ENCODE assay signal across 1 cellular context in genomic region chr10:91705948-91706670, GRCh38.
A peak's percentile ranks its signal among the peaks of the same experiment; 100 is the strongest.
TF ChIP-seq lines count a peak whose summit lies in the region.

No MANE protein-coding gene starts in this region.

TF ChIP-seq in HepG2, 621 proteins besides CTCF, POLR2A, EP300 and RAD21 (continued from another document and continues in another):
- TF ChIP-seq AHDC1 (CRISPR knock-in tag; IDR thresholded peaks at IDR 0.05; ENCODE audit: borderline replicate concordance) (peak; percentile 84), ZNF317 (CRISPR knock-in tag; IDR thresholded peaks at IDR 0.05) (0 out of 2 replicates have a peak, but pooled peaks have one; percentile 18), ASH2L (IDR thresholded peaks at IDR 0.05; ENCODE audit: insufficient read length, low read depth, low read length) (peak; percentile 40), ISX (CRISPR knock-in tag; conservative IDR thresholded peaks at IDR 0.05) (no peak), POGZ (CRISPR knock-in tag; IDR thresholded peaks at IDR 0.05) (peak; percentile 92), MED8 (CRISPR knock-in tag; IDR thresholded peaks at IDR 0.05; ENCODE audit: insufficient replicate concordance) (no peak), SIX4 (CRISPR knock-in tag; IDR thresholded peaks at IDR 0.05) (peak; percentile 65; the same call in 1 of the 2 replicates), ZBTB42 (CRISPR knock-in tag; IDR thresholded peaks at IDR 0.05) (peak; percentile 79; the same call in 1 of the 2 replicates), ZNF281 (CRISPR knock-in tag; IDR thresholded peaks at IDR 0.05; ENCODE audit: borderline replicate concordance) (peak; percentile 22; the same call in 1 of the 2 replicates), HDAC2 (CRISPR knock-in tag; IDR thresholded peaks at IDR 0.05) (0 out of 2 replicates have a peak, but pooled peaks have one; percentile 38), NONO (IDR thresholded peaks at IDR 0.05) (no peak), NONO (CRISPR knock-in tag; conservative IDR thresholded peaks at IDR 0.05) (peak; percentile 43; the same call in 1 of the 2 replicates), ZNF644 (CRISPR knock-in tag; IDR thresholded peaks at IDR 0.05; ENCODE audit: low read depth) (peak; percentile 82), RARA (CRISPR knock-in tag; IDR thresholded peaks at IDR 0.05) (peak; percentile 96), ZUFSP (CRISPR knock-in tag; IDR thresholded peaks at IDR 0.05; ENCODE audit: borderline replicate concordance) (no peak), ESRRA (CRISPR knock-in tag; IDR thresholded peaks at IDR 0.05; ENCODE audit: low read depth) (peak; percentile 87; the same call in 1 of the 2 replicates), KDM1A (CRISPR knock-in tag; IDR thresholded peaks at IDR 0.05) (peak; percentile 79; the same call in 1 of the 2 replicates), RFX5 (IDR thresholded peaks at IDR 0.05; ENCODE audit: low read depth, low read length) (no peak), ZNF275 (CRISPR knock-in tag; IDR thresholded peaks at IDR 0.05; ENCODE audit: borderline replicate concordance) (no peak), PRDM10 (CRISPR knock-in tag; IDR thresholded peaks at IDR 0.05; ENCODE audit: low read depth) (no peak), HNF4G (IDR thresholded peaks at IDR 0.05; ENCODE audit: borderline replicate concordance, low read depth, low read length) (peak; percentile 92), HNF4G (CRISPR knock-in tag; IDR thresholded peaks at IDR 0.05; ENCODE audit: borderline replicate concordance, low read depth) (peak; percentile 85), GATAD2A (CRISPR knock-in tag; IDR thresholded peaks at IDR 0.05) (peak; percentile 76), ZNF672 (CRISPR knock-in tag; IDR thresholded peaks at IDR 0.05) (no peak), TFAP4 (IDR thresholded peaks at IDR 0.05; ENCODE audit: borderline replicate concordance, low read depth) (no peak), ZMAT3 (CRISPR knock-in tag; conservative IDR thresholded peaks at IDR 0.05) (no peak), HNRNPH1 (optimal IDR thresholded peaks at IDR 0.05; ENCODE audit: low read depth, low read length) (no peak), HDAC1 (CRISPR knock-in tag; IDR thresholded peaks at IDR 0.05) (peak; percentile 67), GFI1 (CRISPR knock-in tag; IDR thresholded peaks at IDR 0.05; ENCODE audit: borderline replicate concordance) (peak; percentile 64; the same call in 1 of the 2 replicates), ARID4A (CRISPR knock-in tag; IDR thresholded peaks at IDR 0.05; ENCODE audit: borderline replicate concordance) (peak; percentile 16; the same call in 1 of the 2 replicates), ZBTB26 (CRISPR knock-in tag; IDR thresholded peaks at IDR 0.05; ENCODE audit: borderline replicate concordance) (no peak), ZMYM2 (CRISPR knock-in tag; IDR thresholded peaks at IDR 0.05) (peak; percentile 85), ZBTB3 (CRISPR knock-in tag; IDR thresholded peaks at IDR 0.05; ENCODE audit: borderline replicate concordance, low read depth) (no peak), FOSL2 (CRISPR knock-in tag; IDR thresholded peaks at IDR 0.05) (0 out of 2 replicates have a peak, but pooled peaks have one; percentile 41), ATF7 (IDR thresholded peaks at IDR 0.05) (0 out of 2 replicates have a peak, but pooled peaks have one; percentile 7), ATF7 (CRISPR knock-in tag; IDR thresholded peaks at IDR 0.05) (no peak)
